In the genomic region with DNA sequence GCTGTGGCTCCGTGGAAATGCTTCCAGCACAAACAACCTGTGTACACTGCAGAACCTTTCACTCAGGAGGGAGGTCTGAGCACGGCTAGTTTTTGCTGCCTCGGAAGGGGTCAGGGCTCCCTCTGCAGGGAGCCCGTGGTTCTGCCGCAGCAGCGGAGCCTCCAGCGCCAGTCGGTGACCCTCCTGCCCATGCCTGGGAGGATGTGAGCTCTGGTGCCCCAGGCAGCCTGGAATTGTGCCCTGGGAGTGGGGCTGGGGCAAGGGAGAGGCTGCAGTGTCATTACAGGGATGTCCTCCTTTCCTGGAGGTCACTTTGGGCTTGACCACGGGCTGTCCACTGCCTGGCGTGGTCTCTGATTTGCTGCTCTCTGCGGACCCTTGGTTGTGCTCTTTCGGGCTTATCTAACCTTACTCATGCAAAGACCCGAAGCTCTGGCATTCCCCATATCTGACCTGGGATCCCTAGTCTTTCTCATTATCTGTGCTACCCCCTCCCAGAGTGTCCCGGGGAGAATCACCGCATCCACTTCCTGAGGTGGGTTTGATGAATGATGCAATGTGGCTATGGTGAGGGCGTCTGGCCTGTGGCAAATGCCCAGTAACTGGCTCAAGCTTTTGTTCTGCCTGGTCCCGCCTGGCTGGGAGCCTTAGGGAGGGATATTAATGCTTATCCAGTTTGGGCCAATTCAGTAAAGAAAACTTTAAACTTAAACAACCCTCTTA, we compare ENCODE assay signal across 8 cellular contexts. TPM values are rescaled to one million over a fixed set of nuclear protein-coding genes. Genes with fewer than 3 reads are reported as not detected.
DNase-seq lines count a peak whose midpoint lies in the region; TF ChIP-seq lines count a peak whose summit lies in the region.

No MANE protein-coding gene starts in this region.

- H3K4me1 ChIP-seq in ascending aorta = no peaks in the 10 kb centered on the region
- H3K4me1 ChIP-seq in hepatocyte (ENCODE audit: insufficient read depth) = peaks cover 18% of the 10 kb centered on the region

- H4K20me1 ChIP-seq in hepatocyte (ENCODE audit: insufficient read depth, poor library complexity, severe bottlenecking) = no peaks in the 10 kb centered on the region

- no peak overlapping the region for H2AFZ ChIP-seq in hepatocyte

- H3K4me2 ChIP-seq in hepatocyte = peak overlapping the region; percentile 9

- intact Hi-C loops in ascending aorta (cut with DNase I) = loop anchor here (1.0 kb wide), 1 partner anchor 400 kb away; no protein-coding TSS in a partner anchor

- TF ChIP-seq CTCF in NB4 (IDR thresholded peaks at IDR 0.05; ENCODE audit: low read depth, low read length) (peak; percentile 98), ascending aorta (IDR thresholded peaks at IDR 0.05) (peak; percentile 58 to 78 (median 60)), hepatocyte (IDR thresholded peaks at IDR 0.05; ENCODE audit: poor library complexity) (peak; percentile 88)

- DNase-seq in G401 (ENCODE audit: low spot score) (peak; percentile 73), H7 (peak; percentile 92), NB4 (ENCODE audit: low read depth) (peak; percentile 86), T-helper 9 cell (peak; percentile 65), ascending aorta (ENCODE audit: low spot score in 2 of 2) (no peak), hepatocyte (ENCODE audit: low spot score) (peak; percentile 84), smooth muscle cell of the brain vasculature (ENCODE audit: low read depth, low spot score) (peak; percentile 12), amniotic stem cell (lab: John Stamatoyannopoulos, UW) (no peak)

- H3K9me2 ChIP-seq in hepatocyte (replicated peaks; ENCODE audit: insufficient read depth) = no peaks in the 10 kb centered on the region

- H3K36me3 ChIP-seq in H7 (replicated peaks; ENCODE audit: control insufficient read depth, insufficient read depth, low read length) = no peaks in the 10 kb centered on the region
- H3K36me3 ChIP-seq in ascending aorta = no peaks in the 10 kb centered on the region
- no peaks in the 10 kb centered on the region for H3K36me3 ChIP-seq in hepatocyte (replicated peaks; ENCODE audit: insufficient read depth, low read depth)

- in situ Hi-C loops in G401 (cut with HindIII; ENCODE audit: low sequenced_read_pairs) = no loop called here

- 37% methylated on average over 17 of the region's 17 CpGs for WGBS in hepatocyte (ENCODE audit: low lambda C conversion rate, missing lambda C conversion rate)

- H3K4me3 ChIP-seq in H7 (ENCODE audit: insufficient read depth, low read depth, low read length) (no peak overlapping the region), NB4 (ENCODE audit: low read depth, low read length) (no peak overlapping the region), ascending aorta (no peak overlapping the region), hepatocyte (no peak overlapping the region)

- H3K79me2 ChIP-seq in hepatocyte = no peaks in the 10 kb centered on the region

- TF ChIP-seq POLR2A in NB4 (IDR thresholded peaks at IDR 0.05; ENCODE audit: extremely low read depth, insufficient read length) = no peak

- H3K27ac ChIP-seq in ascending aorta (no peak overlapping the region), hepatocyte (peak overlapping the region; percentile 74)

- no peaks in the 10 kb centered on the region for H3K9me3 ChIP-seq in ascending aorta
- no peaks in the 10 kb centered on the region for H3K9me3 ChIP-seq in hepatocyte (ENCODE audit: low read depth)

- H3K27me3 ChIP-seq in H7 (ENCODE audit: control insufficient read depth, insufficient read depth, low read length) (no peaks in the 10 kb centered on the region), ascending aorta (no peaks in the 10 kb centered on the region), hepatocyte (no peaks in the 10 kb centered on the region)

RNA-seq across cellular contexts. Expression of a gene that starts 59.5 kb away (rescaled TPM):
- 0.58 TPM in 1 of 2 replicates, not detected in the other for total RNA-seq in G401 (2014; rRNA removed; shearing (Covaris generic))
- total RNA-seq in H7 (2014; rRNA removed; shearing (Covaris generic)) = not detected in 2 replicates
- total RNA-seq in ascending aorta (9.2 TPM), hepatocyte (4.4 and 4.9 TPM in 2 replicates)
- 1.9 and 2.9 TPM in 2 replicates for polyA plus RNA-seq in hepatocyte

Comparison
In these comparisons a context has a peak if more than half of its experiments do, and no peak if none do; other contexts are left out.
1. DNase-seq: peak in G401 (single experiment), H7 (single experiment), NB4 (single experiment), T-helper 9 cell (single experiment), hepatocyte (single experiment) and smooth muscle cell of the brain vasculature (single experiment); none in ascending aorta (0 of 2) and amniotic stem cell (single experiment).
2. Peak in every context shown above with its lines, with median percentiles within 50 percentile points of each other: CTCF ChIP-seq.